ENCODE assay signal across 1 cellular context in the genomic region with DNA sequence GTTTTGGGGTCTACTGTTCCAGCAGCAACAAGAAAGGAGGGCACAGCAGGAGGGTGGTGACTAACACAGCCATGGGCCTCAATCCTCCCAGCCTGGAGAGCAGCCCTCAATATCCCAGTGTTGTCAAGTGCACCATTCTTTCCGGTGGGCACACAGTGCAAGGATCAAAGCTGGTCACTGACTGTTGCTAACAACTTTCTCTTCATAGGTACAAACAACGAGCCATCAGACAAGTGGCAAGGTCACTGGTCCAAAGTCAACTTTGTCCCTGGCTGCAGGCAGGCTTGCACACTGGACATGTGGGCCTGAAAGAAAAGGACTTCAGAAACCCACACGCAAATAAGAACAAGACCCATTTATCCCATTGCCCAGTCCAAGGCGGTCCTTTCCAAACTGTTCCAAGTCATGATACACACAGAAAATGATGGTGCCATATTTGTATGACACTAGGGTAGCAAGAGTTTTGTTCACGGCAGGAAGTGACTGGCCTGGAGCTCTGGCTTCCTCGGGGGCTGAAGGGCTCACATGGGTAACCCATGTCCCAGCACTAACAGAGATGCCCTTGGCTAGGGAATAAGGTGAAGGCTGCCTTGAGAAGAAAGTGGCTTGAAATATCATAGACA.
TF ChIP-seq lines count a peak whose summit lies in the region.

No MANE protein-coding gene starts in this region.

TF ChIP-seq in HepG2, 621 proteins besides CTCF, POLR2A, EP300 and RAD21 (continued from another document and continues in another):
- TF ChIP-seq HNF1B (CRISPR knock-in tag; IDR thresholded peaks at IDR 0.05) = peak; percentile 76; the same call in 1 of the 2 replicates
- peak; percentile 87 for TF ChIP-seq RBAK (CRISPR knock-in tag; IDR thresholded peaks at IDR 0.05)
- TF ChIP-seq PRDM15 (CRISPR knock-in tag; IDR thresholded peaks at IDR 0.05) = no peak
- no peak for TF ChIP-seq ZNF205 (CRISPR knock-in tag; IDR thresholded peaks at IDR 0.05)
- TF ChIP-seq SMAD1 (CRISPR knock-in tag; IDR thresholded peaks at IDR 0.05; ENCODE audit: borderline replicate concordance, low read depth) = no peak
- no peak for TF ChIP-seq SNAPC2 (CRISPR knock-in tag; IDR thresholded peaks at IDR 0.05)
- no peak for TF ChIP-seq KLF16 (CRISPR knock-in tag; IDR thresholded peaks at IDR 0.05)
- no peak for TF ChIP-seq TBX3 (IDR thresholded peaks at IDR 0.05; ENCODE audit: borderline replicate concordance)
- peak; percentile 92; the same call in 1 of the 2 replicates for TF ChIP-seq EHMT2 (IDR thresholded peaks at IDR 0.05; ENCODE audit: borderline replicate concordance, low read depth, low read length)
- TF ChIP-seq TAF15 (IDR thresholded peaks at IDR 0.05; ENCODE audit: low read depth, low read length, poor library complexity, severe bottlenecking) = no peak
- no peak for TF ChIP-seq MYNN (CRISPR knock-in tag; IDR thresholded peaks at IDR 0.05; ENCODE audit: low read depth)
- no peak for TF ChIP-seq ZNF615 (CRISPR knock-in tag; IDR thresholded peaks at IDR 0.05; ENCODE audit: borderline replicate concordance)
- no peak for TF ChIP-seq ZNF274 (CRISPR knock-in tag; IDR thresholded peaks at IDR 0.05)
- TF ChIP-seq ZNF619 (CRISPR knock-in tag; IDR thresholded peaks at IDR 0.05) = no peak
- peak; percentile 87 for TF ChIP-seq ZMYM2 (CRISPR knock-in tag; IDR thresholded peaks at IDR 0.05)
- no peak for TF ChIP-seq ZNF496 (CRISPR knock-in tag; IDR thresholded peaks at IDR 0.05; ENCODE audit: insufficient replicate concordance)
- no peak for TF ChIP-seq KDM4B (CRISPR knock-in tag; IDR thresholded peaks at IDR 0.05)
- no peak for TF ChIP-seq SALL2 (CRISPR knock-in tag; IDR thresholded peaks at IDR 0.05)
- TF ChIP-seq ZNF232 (CRISPR knock-in tag; IDR thresholded peaks at IDR 0.05; ENCODE audit: borderline replicate concordance) = no peak
- no peak for TF ChIP-seq ZNF10 (CRISPR knock-in tag; IDR thresholded peaks at IDR 0.05; ENCODE audit: borderline replicate concordance, low read depth)
- TF ChIP-seq MYC (CRISPR knock-in tag; IDR thresholded peaks at IDR 0.05; ENCODE audit: borderline replicate concordance) = peak; percentile 38; the same call in 1 of the 2 replicates
- no peak for TF ChIP-seq ZNF775 (CRISPR knock-in tag; IDR thresholded peaks at IDR 0.05; ENCODE audit: borderline replicate concordance)
- no peak; the same call in 1 of the 2 replicates for TF ChIP-seq ZNF7 (CRISPR knock-in tag; IDR thresholded peaks at IDR 0.05)
- TF ChIP-seq, protein P1, sequence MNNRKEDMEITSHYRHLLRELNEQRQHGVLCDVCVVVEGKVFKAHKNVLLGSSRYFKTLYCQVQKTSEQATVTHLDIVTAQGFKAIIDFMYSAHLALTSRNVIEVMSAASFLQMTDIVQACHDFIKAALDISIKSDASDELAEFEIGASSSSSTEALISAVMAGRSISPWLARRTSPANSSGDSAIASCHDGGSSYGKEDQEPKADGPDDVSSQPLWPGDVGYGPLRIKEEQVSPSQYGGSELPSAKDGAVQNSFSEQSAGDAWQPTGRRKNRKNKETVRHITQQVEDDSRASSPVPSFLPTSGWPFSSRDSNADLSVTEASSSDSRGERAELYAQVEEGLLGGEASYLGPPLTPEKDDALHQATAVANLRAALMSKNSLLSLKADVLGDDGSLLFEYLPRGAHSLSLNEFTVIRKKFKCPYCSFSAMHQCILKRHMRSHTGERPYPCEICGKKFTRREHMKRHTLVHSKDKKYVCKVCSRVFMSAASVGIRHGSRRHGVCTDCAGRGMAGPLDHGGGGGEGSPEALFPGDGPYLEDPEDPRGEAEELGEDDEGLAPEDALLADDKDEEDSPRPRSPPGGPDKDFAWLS (CRISPR knock-in tag; IDR thresholded peaks at IDR 0.05; ENCODE audit: borderline replicate concordance) = no peak
- peak; percentile 83 for TF ChIP-seq HDAC1 (CRISPR knock-in tag; IDR thresholded peaks at IDR 0.05)
- TF ChIP-seq NR2C2 (CRISPR knock-in tag; IDR thresholded peaks at IDR 0.05; ENCODE audit: borderline replicate concordance) = peak; percentile 62; the same call in 1 of the 2 replicates
- TF ChIP-seq DR1 (CRISPR knock-in tag; IDR thresholded peaks at IDR 0.05) = no peak
- no peak for TF ChIP-seq GLMP (CRISPR knock-in tag; IDR thresholded peaks at IDR 0.05; ENCODE audit: borderline replicate concordance)
- TF ChIP-seq ZNF672 (CRISPR knock-in tag; IDR thresholded peaks at IDR 0.05) = no peak
- TF ChIP-seq, protein P2, sequence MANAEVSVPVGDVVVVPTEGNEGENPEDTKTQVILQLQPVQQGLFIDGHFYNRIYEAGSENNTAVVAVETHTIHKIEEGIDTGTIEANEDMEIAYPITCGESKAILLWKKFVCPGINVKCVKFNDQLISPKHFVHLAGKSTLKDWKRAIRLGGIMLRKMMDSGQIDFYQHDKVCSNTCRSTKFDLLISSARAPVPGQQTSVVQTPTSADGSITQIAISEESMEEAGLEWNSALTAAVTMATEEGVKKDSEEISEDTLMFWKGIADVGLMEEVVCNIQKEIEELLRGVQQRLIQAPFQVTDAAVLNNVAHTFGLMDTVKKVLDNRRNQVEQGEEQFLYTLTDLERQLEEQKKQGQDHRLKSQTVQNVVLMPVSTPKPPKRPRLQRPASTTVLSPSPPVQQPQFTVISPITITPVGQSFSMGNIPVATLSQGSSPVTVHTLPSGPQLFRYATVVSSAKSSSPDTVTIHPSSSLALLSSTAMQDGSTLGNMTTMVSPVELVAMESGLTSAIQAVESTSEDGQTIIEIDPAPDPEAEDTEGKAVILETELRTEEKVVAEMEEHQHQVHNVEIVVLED (CRISPR knock-in tag; IDR thresholded peaks at IDR 0.05; ENCODE audit: borderline replicate concordance) = no peak
- no peak for TF ChIP-seq ZNF326 (CRISPR knock-in tag; IDR thresholded peaks at IDR 0.05; ENCODE audit: borderline replicate concordance)
- TF ChIP-seq, protein P3, sequence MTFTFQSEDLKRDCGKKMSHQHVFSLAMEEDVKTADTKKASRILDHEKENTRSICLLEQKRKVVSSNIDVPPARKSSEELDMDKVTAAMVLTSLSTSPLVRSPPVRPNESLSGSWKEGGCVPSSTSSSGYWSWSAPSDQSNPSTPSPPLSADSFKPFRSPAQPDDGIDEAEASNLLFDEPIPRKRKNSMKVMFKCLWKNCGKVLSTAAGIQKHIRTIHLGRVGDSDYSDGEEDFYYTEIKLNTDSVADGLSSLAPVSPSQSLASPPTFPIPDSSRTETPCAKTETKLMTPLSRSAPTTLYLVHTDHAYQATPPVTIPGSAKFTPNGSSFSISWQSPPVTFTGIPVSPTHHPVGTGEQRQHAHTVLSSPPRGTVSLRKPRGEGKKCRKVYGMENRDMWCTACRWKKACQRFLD (CRISPR knock-in tag; IDR thresholded peaks at IDR 0.05; ENCODE audit: borderline replicate concordance) = no peak
- no peak for TF ChIP-seq IRX3 (CRISPR knock-in tag; IDR thresholded peaks at IDR 0.05; ENCODE audit: borderline replicate concordance, low read depth)
- 0 out of 2 replicates have a peak, but pooled peaks have one; percentile 20 for TF ChIP-seq ZSCAN31 (CRISPR knock-in tag; IDR thresholded peaks at IDR 0.05; ENCODE audit: low read depth)
- no peak for TF ChIP-seq SRSF9 (IDR thresholded peaks at IDR 0.05; ENCODE audit: borderline replicate concordance, insufficient read depth, low read depth, low read length, poor library complexity, severe bottlenecking)
- TF ChIP-seq ZFAT (CRISPR knock-in tag; conservative IDR thresholded peaks at IDR 0.05) = no peak
- TF ChIP-seq, protein P4, sequence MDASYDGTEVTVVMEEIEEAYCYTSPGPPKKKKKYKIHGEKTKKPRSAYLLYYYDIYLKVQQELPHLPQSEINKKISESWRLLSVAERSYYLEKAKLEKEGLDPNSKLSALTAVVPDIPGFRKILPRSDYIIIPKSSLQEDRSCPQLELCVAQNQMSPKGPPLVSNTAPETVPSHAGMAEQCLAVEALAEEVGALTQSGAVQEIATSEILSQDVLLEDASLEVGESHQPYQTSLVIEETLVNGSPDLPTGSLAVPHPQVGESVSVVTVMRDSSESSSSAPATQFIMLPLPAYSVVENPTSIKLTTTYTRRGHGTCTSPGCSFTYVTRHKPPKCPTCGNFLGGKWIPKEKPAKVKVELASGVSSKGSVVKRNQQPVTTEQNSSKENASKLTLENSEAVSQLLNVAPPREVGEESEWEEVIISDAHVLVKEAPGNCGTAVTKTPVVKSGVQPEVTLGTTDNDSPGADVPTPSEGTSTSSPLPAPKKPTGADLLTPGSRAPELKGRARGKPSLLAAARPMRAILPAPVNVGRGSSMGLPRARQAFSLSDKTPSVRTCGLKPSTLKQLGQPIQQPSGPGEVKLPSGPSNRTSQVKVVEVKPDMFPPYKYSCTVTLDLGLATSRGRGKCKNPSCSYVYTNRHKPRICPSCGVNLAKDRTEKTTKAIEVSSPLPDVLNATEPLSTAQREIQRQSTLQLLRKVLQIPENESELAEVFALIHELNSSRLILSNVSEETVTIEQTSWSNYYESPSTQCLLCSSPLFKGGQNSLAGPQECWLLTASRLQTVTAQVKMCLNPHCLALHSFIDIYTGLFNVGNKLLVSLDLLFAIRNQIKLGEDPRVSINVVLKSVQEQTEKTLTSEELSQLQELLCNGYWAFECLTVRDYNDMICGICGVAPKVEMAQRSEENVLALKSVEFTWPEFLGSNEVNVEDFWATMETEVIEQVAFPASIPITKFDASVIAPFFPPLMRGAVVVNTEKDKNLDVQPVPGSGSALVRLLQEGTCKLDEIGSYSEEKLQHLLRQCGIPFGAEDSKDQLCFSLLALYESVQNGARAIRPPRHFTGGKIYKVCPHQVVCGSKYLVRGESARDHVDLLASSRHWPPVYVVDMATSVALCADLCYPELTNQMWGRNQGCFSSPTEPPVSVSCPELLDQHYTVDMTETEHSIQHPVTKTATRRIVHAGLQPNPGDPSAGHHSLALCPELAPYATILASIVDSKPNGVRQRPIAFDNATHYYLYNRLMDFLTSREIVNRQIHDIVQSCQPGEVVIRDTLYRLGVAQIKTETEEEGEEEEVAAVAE (CRISPR knock-in tag; IDR thresholded peaks at IDR 0.05; ENCODE audit: borderline replicate concordance) = no peak
- TF ChIP-seq GATAD2A (CRISPR knock-in tag; IDR thresholded peaks at IDR 0.05) = peak; percentile 92
- TF ChIP-seq KDM6A (CRISPR knock-in tag; IDR thresholded peaks at IDR 0.05; ENCODE audit: low read depth) = peak; percentile 90
- no peak for TF ChIP-seq KLF15 (CRISPR knock-in tag; IDR thresholded peaks at IDR 0.05; ENCODE audit: borderline replicate concordance)
- no peak for TF ChIP-seq ZNF883 (CRISPR knock-in tag; IDR thresholded peaks at IDR 0.05; ENCODE audit: not compliant biosample characterization)
- TF ChIP-seq ISL2 (CRISPR knock-in tag; IDR thresholded peaks at IDR 0.05) = 0 out of 2 replicates have a peak, but pooled peaks have one; percentile 67
- TF ChIP-seq ARNTL (CRISPR knock-in tag; IDR thresholded peaks at IDR 0.05) = peak; percentile 65; the same call in 1 of the 2 replicates
- TF ChIP-seq BRCA1 (CRISPR knock-in tag; IDR thresholded peaks at IDR 0.05) = no peak
- TF ChIP-seq ZFP82 (CRISPR knock-in tag; IDR thresholded peaks at IDR 0.05; ENCODE audit: borderline replicate concordance) = no peak
- peak; percentile 95 for TF ChIP-seq SALL1 (CRISPR knock-in tag; IDR thresholded peaks at IDR 0.05)
- no peak for TF ChIP-seq ZNF790 (CRISPR knock-in tag; IDR thresholded peaks at IDR 0.05; ENCODE audit: borderline replicate concordance)
- TF ChIP-seq, protein P5, sequence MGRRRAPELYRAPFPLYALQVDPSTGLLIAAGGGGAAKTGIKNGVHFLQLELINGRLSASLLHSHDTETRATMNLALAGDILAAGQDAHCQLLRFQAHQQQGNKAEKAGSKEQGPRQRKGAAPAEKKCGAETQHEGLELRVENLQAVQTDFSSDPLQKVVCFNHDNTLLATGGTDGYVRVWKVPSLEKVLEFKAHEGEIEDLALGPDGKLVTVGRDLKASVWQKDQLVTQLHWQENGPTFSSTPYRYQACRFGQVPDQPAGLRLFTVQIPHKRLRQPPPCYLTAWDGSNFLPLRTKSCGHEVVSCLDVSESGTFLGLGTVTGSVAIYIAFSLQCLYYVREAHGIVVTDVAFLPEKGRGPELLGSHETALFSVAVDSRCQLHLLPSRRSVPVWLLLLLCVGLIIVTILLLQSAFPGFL (CRISPR knock-in tag; IDR thresholded peaks at IDR 0.05) = no peak
